In genomic region chr1:9588551-9589143, GRCh38 we compare ENCODE assay signal across 1 cellular context.
A peak's percentile ranks its signal among the peaks of the same experiment; 100 is the strongest.
TF ChIP-seq lines count a peak whose summit lies in the region.

TMEM201 (plus strand) TSS chr1:9588911; CDS start chr1:9588931, 20 bp downstream.

TF ChIP-seq in K562, 482 proteins besides CTCF, POLR2A, EP300 and RAD21 (continued from another document and continues in another):
- TF ChIP-seq RCOR1 (IDR thresholded peaks at IDR 0.05; ENCODE audit: borderline replicate concordance in 1 of 2, low read depth in 2 of 2, low read length in 2 of 2) (0 out of 4 replicates have a peak, but pooled peaks of 1 of the 2 experiments have one; percentile 23), ETV1 (tag; conservative IDR thresholded peaks at IDR 0.05; ENCODE audit: low read depth) (no peak), CLOCK (CRISPR knock-in tag; IDR thresholded peaks at IDR 0.05; ENCODE audit: borderline replicate concordance) (no peak), EP400 (IDR thresholded peaks at IDR 0.05) (no peak), TAF9B (IDR thresholded peaks at IDR 0.05; ENCODE audit: partially characterized antibody) (no peak), RB1 (IDR thresholded peaks at IDR 0.05; ENCODE audit: low read depth) (peak; percentile 94), ZNF445 (CRISPR knock-in tag; IDR thresholded peaks at IDR 0.05; ENCODE audit: low read depth) (no peak), ZBTB7A (IDR thresholded peaks at IDR 0.05; ENCODE audit: borderline replicate concordance, control insufficient read depth, low read depth, low read length) (peak; percentile 39; the same call in 1 of the 2 replicates), ZNF639 (CRISPR knock-in tag; conservative IDR thresholded peaks at IDR 0.05 in 1 of 2, IDR thresholded peaks at IDR 0.05 in 1 of 2) (peak in 1 of 2 experiments; percentile 85; a peak in 2 of 4 replicates), MCM7 (IDR thresholded peaks at IDR 0.05) (no peak), HCFC1 (IDR thresholded peaks at IDR 0.05; ENCODE audit: low read depth, low read length) (peak; percentile 57), THRAP3 (IDR thresholded peaks at IDR 0.05; ENCODE audit: borderline replicate concordance) (no peak), HMGXB4 (CRISPR knock-in tag; IDR thresholded peaks at IDR 0.05) (peak; percentile 84; the same call in 1 of the 2 replicates), NR2C2 (CRISPR knock-in tag; IDR thresholded peaks at IDR 0.05) (no peak; the same call in 1 of the 2 replicates), NR2C2 (tag; IDR thresholded peaks at IDR 0.05) (peak; percentile 95), VEZF1 (CRISPR knock-in tag; IDR thresholded peaks at IDR 0.05) (peak; percentile 92), PBX2 (CRISPR knock-in tag; IDR thresholded peaks at IDR 0.05; ENCODE audit: low read depth) (no peak), PBX2 (tag; conservative IDR thresholded peaks at IDR 0.05; ENCODE audit: low read depth) (no peak), RBBP5 (IDR thresholded peaks at IDR 0.05; ENCODE audit: borderline replicate concordance, insufficient read depth, low read length, poor library complexity, severe bottlenecking) (peak; percentile 64), HDGF (IDR thresholded peaks at IDR 0.05) (no peak), RBFOX2 (IDR thresholded peaks at IDR 0.05; ENCODE audit: low read depth, low read length) (peak; percentile 66; the same call in 1 of the 2 replicates), HNRNPUL1 (IDR thresholded peaks at IDR 0.05; ENCODE audit: low read length) (no peak), ZNF398 (CRISPR knock-in tag; IDR thresholded peaks at IDR 0.05) (no peak), NR3C1 (CRISPR knock-in tag; IDR thresholded peaks at IDR 0.05) (no peak), ZNF57 (CRISPR knock-in tag; IDR thresholded peaks at IDR 0.05) (no peak), ZNF695 (CRISPR knock-in tag; IDR thresholded peaks at IDR 0.05) (no peak), LEF1 (IDR thresholded peaks at IDR 0.05) (no peak), HDAC2 (IDR thresholded peaks at IDR 0.05) (no peak), MTA2 (IDR thresholded peaks at IDR 0.05; ENCODE audit: low read depth) (no peak), TFAP4 (CRISPR knock-in tag; IDR thresholded peaks at IDR 0.05; ENCODE audit: borderline replicate concordance) (no peak), TCFL5 (CRISPR knock-in tag; conservative IDR thresholded peaks at IDR 0.05) (no peak), YY1 (IDR thresholded peaks at IDR 0.05; ENCODE audit: borderline replicate concordance in 1 of 3, control insufficient read depth in 1 of 3, extremely low read depth in 1 of 3, insufficient read depth in 3 of 3, insufficient read length in 1 of 3, insufficient replicate concordance in 2 of 3, low read depth in 1 of 3, low read length in 2 of 3) (peak in 2 of 3 experiments; percentile 29 to 41), SMC3 (conservative IDR thresholded peaks at IDR 0.05; ENCODE audit: insufficient read depth, low read depth, low read length) (0 out of 2 replicates have a peak, but pooled peaks have one; percentile 36), TAF1 (IDR thresholded peaks at IDR 0.05; ENCODE audit: control insufficient read depth, extremely low read depth, insufficient read depth, low read length, severe bottlenecking) (peak; percentile 64), MYNN (IDR thresholded peaks at IDR 0.05) (no peak), MYNN (CRISPR knock-in tag; IDR thresholded peaks at IDR 0.05) (no peak), KLF13 (tag; IDR thresholded peaks at IDR 0.05; ENCODE audit: borderline replicate concordance, low read depth) (peak; percentile 72; the same call in 1 of the 2 replicates), GMEB1 (CRISPR knock-in tag; IDR thresholded peaks at IDR 0.05) (peak; percentile 80), ATF2 (CRISPR knock-in tag; IDR thresholded peaks at IDR 0.05) (no peak), ZNF785 (CRISPR knock-in tag; IDR thresholded peaks at IDR 0.05) (no peak), CTCFL (IDR thresholded peaks at IDR 0.05; ENCODE audit: borderline replicate concordance, insufficient read depth, low read depth, low read length, poor library complexity, severe bottlenecking) (peak; percentile 93), OTX1 (CRISPR knock-in tag; IDR thresholded peaks at IDR 0.05) (no peak), CTBP1 (IDR thresholded peaks at IDR 0.05; ENCODE audit: borderline replicate concordance) (peak; percentile 80), GABPA (tag; conservative IDR thresholded peaks at IDR 0.05; ENCODE audit: low read depth) (peak; percentile 70), ZKSCAN3 (CRISPR knock-in tag; IDR thresholded peaks at IDR 0.05) (no peak), RBM14 (IDR thresholded peaks at IDR 0.05; ENCODE audit: borderline replicate concordance, insufficient read depth, low read depth, low read length) (no peak)
